13 cellular contexts compared by ENCODE assay signal in genomic region chr11:14312736-14313438, GRCh38. TPM values are rescaled to one million over a fixed set of nuclear protein-coding genes. Genes with fewer than 3 reads are reported as not detected.
DNase-seq lines count a peak whose midpoint lies in the region; ATAC-seq and TF ChIP-seq lines count a peak whose summit lies in the region.
"Had no signal": no experiment of that assay in that cellular context is flagged by ENCODE, and none has a peak within 500 bp of the region (broad histone marks: within the 10 kb centered on the region; RNA-seq: fewer than 3 reads in every experiment).

No MANE protein-coding gene starts in this region.

- CTCF ChIA-PET in BJ (lab: Yijun Ruan, JAX) = interaction anchor here (1.0 kb wide), 1 partner anchor 12 kb away, joined by 3 read pairs; no protein-coding TSS in a partner anchor
- CTCF ChIA-PET in HEK293 (lab: Yijun Ruan, JAX) = interaction anchor here (0.5 to 1.4 kb wide), 4 partner anchors 12 to 602 kb away, joined by 3 to 8 read pairs (median 4); no protein-coding TSS in a partner anchor

- TF ChIP-seq CTCF in BJ (IDR thresholded peaks at IDR 0.05; ENCODE audit: insufficient read depth, low read depth, low read length) = no peak
- TF ChIP-seq CTCF in HEK293 (tag by site-specific recombination; IDR thresholded peaks at IDR 0.05) = no peak
- TF ChIP-seq CTCF in natural killer cell (IDR thresholded peaks at IDR 0.05) = no peak

- peaks cover 54% of the 10 kb centered on the region for H3K4me1 Mint-ChIP-seq in activated naive CD8-positive, alpha-beta T cell treated with anti-CD3 and anti-CD28 coated beads, Interleukin-2, amount 50 U/mL, for 24 hours
- H3K4me1 Mint-ChIP-seq in natural killer cell = peaks cover 47 to 49% of the 10 kb centered on the region in 2 donors

- H3K9me3 Mint-ChIP-seq in activated naive CD8-positive, alpha-beta T cell treated with anti-CD3 and anti-CD28 coated beads, Interleukin-2, amount 50 U/mL, for 24 hours = no peaks in the 10 kb centered on the region
- no peaks in the 10 kb centered on the region for H3K9me3 Mint-ChIP-seq in natural killer cell

- H3K27ac ChIP-seq in HEK293 (ENCODE audit: extremely low read depth, low read depth, low read length) = no peak overlapping the region
- H3K27ac ChIP-seq: C4-2B, prostate gland, thyroid gland had no signal

- peak; percentile 54 for ATAC-seq in activated naive CD8-positive, alpha-beta T cell treated with anti-CD3 and anti-CD28 coated beads, Interleukin-2, amount 50 U/mL, for 24 hours
- ATAC-seq in natural killer cell (no peak), GM18909 (IDR thresholded peaks at IDR 0.05; ENCODE audit: poor library complexity, unreplicated experiment) (no peak)

- peak overlapping the region; percentile 64 for H3K27ac Mint-ChIP-seq in activated naive CD8-positive, alpha-beta T cell treated with anti-CD3 and anti-CD28 coated beads, Interleukin-2, amount 50 U/mL, for 24 hours
- H3K27ac Mint-ChIP-seq in natural killer cell = peak overlapping the region; percentile 20 to 37

- no peaks in the 10 kb centered on the region for H3K27me3 ChIP-seq in BJ (ENCODE audit: control insufficient read depth, insufficient read depth, low read length)
- H3K27me3 ChIP-seq: Peyer's patch, thyroid gland had no signal

- no peaks in the 10 kb centered on the region for H3K4me1 ChIP-seq in HEK293 (ENCODE audit: control insufficient read depth, insufficient read depth, low read length)
- H3K4me1 ChIP-seq: prostate gland had no signal

- DNase-seq in BJ (ENCODE audit: low read depth) = peak; percentile 62
- no peak for DNase-seq in activated naive CD8-positive, alpha-beta T cell treated with anti-CD3 and anti-CD28 coated beads, Interleukin-2, amount 50 U/mL, for 24 hours
- no peak for DNase-seq in natural killer cell
- DNase-seq in T-helper 2 cell = no peak
- DNase-seq in activated CD4-positive, CD25-positive, alpha-beta regulatory T cell treated with anti-CD3 and anti-CD28 coated beads, Interleukin-2, amount 50 U/mL, for 72 hours = no peak
- no peak for DNase-seq in SHP77 treated with DMSO at 0.1 percent for 48 hours (lab: John Stamatoyannopoulos, UW)
- DNase-seq: Peyer's patch, thyroid gland had no signal

- no peak overlapping the region for H3K4me3 ChIP-seq in BJ (ENCODE audit: low read depth, low read length)
- H3K4me3 ChIP-seq in HEK293 (ENCODE audit: low read depth, low read length) = no peak overlapping the region
- H3K4me3 ChIP-seq: lung, Peyer's patch, prostate gland, thyroid gland had no signal

- POLR2A ChIA-PET in BJ (lab: Charles Lee) (interaction anchor here (0.7 kb wide), 1 partner anchor 82 kb away, joined by 3 read pairs; no protein-coding TSS in a partner anchor), HEK293 (lab: Yijun Ruan, JAX) (interaction anchor here (1.2 kb wide), 1 partner anchor 12 kb away, joined by 4 read pairs; no protein-coding TSS in a partner anchor)

- no peaks in the 10 kb centered on the region for H3K36me3 ChIP-seq in BJ (ENCODE audit: control insufficient read depth, insufficient read depth, low read length)
- no peaks in the 10 kb centered on the region for H3K36me3 ChIP-seq in HEK293 (ENCODE audit: control insufficient read depth in 2 of 2, insufficient read depth in 1 of 2, low read length in 2 of 2)
- H3K36me3 ChIP-seq: Peyer's patch, prostate gland, thyroid gland had no signal

- peaks cover 4% of the 10 kb centered on the region for H3K36me3 Mint-ChIP-seq in activated naive CD8-positive, alpha-beta T cell treated with anti-CD3 and anti-CD28 coated beads, Interleukin-2, amount 50 U/mL, for 24 hours (ENCODE audit: low read depth)
- H3K36me3 Mint-ChIP-seq in natural killer cell = no peaks in the 10 kb centered on the region

- no peak overlapping the region for H3K4me3 Mint-ChIP-seq in activated naive CD8-positive, alpha-beta T cell treated with anti-CD3 and anti-CD28 coated beads, Interleukin-2, amount 50 U/mL, for 24 hours
- H3K4me3 Mint-ChIP-seq in natural killer cell = peak overlapping the region; percentile 7

- no peaks in the 10 kb centered on the region for H3K9me3 ChIP-seq in HEK293 (ENCODE audit: control insufficient read depth, insufficient read depth, low read depth, low read length)
- H3K9me3 ChIP-seq: Peyer's patch, prostate gland, thyroid gland had no signal

- intact Hi-C loops in natural killer cell (cut with micrococcal nuclease) = no loop called here

- H3K27me3 Mint-ChIP-seq in activated naive CD8-positive, alpha-beta T cell treated with anti-CD3 and anti-CD28 coated beads, Interleukin-2, amount 50 U/mL, for 24 hours = no peaks in the 10 kb centered on the region
- H3K27me3 Mint-ChIP-seq in natural killer cell (ENCODE audit: low read depth in 2 of 2) = no peaks in the 10 kb centered on the region

TF ChIP-seq in HEK293, 187 proteins besides CTCF, POLR2A, EP300 and RAD21 (continues in another document):
- TF ChIP-seq, protein P1, sequence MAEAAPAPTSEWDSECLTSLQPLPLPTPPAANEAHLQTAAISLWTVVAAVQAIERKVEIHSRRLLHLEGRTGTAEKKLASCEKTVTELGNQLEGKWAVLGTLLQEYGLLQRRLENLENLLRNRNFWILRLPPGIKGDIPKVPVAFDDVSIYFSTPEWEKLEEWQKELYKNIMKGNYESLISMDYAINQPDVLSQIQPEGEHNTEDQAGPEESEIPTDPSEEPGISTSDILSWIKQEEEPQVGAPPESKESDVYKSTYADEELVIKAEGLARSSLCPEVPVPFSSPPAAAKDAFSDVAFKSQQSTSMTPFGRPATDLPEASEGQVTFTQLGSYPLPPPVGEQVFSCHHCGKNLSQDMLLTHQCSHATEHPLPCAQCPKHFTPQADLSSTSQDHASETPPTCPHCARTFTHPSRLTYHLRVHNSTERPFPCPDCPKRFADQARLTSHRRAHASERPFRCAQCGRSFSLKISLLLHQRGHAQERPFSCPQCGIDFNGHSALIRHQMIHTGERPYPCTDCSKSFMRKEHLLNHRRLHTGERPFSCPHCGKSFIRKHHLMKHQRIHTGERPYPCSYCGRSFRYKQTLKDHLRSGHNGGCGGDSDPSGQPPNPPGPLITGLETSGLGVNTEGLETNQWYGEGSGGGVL (tag by site-specific recombination; IDR thresholded peaks at IDR 0.05) = no peak
- peak; percentile 87 for TF ChIP-seq SP7 (tag by site-specific recombination; IDR thresholded peaks at IDR 0.05)
- no peak for TF ChIP-seq GLIS1 (tag by site-specific recombination; IDR thresholded peaks at IDR 0.05)
- TF ChIP-seq, protein P2, sequence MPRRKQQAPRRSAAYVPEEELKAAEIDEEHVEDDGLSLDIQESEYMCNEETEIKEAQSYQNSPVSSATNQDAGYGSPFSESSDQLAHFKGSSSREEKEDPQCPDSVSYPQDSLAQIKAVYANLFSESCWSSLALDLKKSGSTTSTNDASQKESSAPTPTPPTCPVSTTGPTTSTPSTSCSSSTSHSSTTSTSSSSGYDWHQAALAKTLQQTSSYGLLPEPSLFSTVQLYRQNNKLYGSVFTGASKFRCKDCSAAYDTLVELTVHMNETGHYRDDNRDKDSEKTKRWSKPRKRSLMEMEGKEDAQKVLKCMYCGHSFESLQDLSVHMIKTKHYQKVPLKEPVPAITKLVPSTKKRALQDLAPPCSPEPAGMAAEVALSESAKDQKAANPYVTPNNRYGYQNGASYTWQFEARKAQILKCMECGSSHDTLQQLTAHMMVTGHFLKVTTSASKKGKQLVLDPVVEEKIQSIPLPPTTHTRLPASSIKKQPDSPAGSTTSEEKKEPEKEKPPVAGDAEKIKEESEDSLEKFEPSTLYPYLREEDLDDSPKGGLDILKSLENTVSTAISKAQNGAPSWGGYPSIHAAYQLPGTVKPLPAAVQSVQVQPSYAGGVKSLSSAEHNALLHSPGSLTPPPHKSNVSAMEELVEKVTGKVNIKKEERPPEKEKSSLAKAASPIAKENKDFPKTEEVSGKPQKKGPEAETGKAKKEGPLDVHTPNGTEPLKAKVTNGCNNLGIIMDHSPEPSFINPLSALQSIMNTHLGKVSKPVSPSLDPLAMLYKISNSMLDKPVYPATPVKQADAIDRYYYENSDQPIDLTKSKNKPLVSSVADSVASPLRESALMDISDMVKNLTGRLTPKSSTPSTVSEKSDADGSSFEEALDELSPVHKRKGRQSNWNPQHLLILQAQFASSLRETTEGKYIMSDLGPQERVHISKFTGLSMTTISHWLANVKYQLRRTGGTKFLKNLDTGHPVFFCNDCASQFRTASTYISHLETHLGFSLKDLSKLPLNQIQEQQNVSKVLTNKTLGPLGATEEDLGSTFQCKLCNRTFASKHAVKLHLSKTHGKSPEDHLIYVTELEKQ (tag by site-specific recombination; IDR thresholded peaks at IDR 0.05; ENCODE audit: borderline replicate concordance) = no peak
- no peak for TF ChIP-seq HOXA7 (CRISPR knock-in tag; IDR thresholded peaks at IDR 0.05; ENCODE audit: borderline replicate concordance)
- no peak for TF ChIP-seq ZNF791 (tag by site-specific recombination; IDR thresholded peaks at IDR 0.05)
- TF ChIP-seq BCL11A (tag by site-specific recombination; IDR thresholded peaks at IDR 0.05; ENCODE audit: low read depth) = 0 out of 2 replicates have a peak, but pooled peaks have one; percentile 48
- no peak for TF ChIP-seq ZNF133 (tag by site-specific recombination; IDR thresholded peaks at IDR 0.05)
- TF ChIP-seq KLF9 (tag by site-specific recombination; IDR thresholded peaks at IDR 0.05; ENCODE audit: low read depth) = no peak

RNA-seq across cellular contexts. Expression of gene RRAS2, which starts 46.1 kb away (rescaled TPM):
- polyA plus RNA-seq in BJ (2011; rRNA removed) = 29.1 and 60.6 TPM in 2 replicates
- polyA minus RNA-seq in BJ (2011; rRNA and poly(A)+ RNA removed) = 16.2 and 18.0 TPM in 2 replicates
- 10 to 100 TPM; 62.1 to 86.7 (median 69.6) TPM for total RNA-seq in natural killer cell
